In the genomic region with DNA sequence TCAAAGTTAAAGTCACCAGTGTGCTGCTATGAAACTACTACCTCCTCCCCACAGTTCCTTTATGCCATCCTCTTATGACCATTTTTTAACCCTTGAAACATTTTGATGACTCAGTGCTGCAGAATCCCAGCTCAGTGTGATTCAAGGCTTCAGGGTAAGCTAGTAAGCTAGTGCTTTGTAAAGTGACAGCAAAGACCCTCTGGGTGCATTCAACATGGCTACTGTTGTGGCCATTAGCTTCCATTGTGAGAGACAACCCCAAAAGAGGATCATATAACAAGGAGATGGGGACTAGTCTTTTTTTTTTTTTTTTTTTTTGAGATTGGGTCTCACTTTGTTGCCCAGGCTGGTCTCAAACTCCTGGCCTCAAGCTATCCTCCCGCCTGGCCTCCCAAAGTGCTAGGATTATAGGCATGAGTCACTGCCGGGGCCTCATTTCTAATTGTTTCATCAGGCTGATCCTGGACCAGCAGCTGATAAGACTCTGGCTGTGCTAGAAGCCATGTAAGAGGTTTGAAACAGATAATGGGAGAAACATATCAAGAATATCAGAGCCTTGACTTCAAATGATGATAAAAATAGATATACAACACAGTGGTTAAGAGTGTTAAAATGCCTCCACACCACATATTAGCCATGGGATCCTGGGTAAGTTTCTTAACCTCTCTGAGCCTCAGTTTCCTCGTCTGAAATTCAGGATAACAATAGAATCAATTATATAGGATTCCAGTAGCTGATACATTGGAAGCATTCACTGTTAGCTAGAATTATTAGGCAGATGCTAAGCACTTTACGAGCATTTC, we compare ENCODE assay signal across 2 cellular contexts.
TF ChIP-seq lines count a peak whose summit lies in the region.

No MANE protein-coding gene starts in this region.

TF ChIP-seq in HCT116, 20 proteins besides CTCF, POLR2A, EP300 and RAD21 (continued from another document):
- TF ChIP-seq, protein P1, sequence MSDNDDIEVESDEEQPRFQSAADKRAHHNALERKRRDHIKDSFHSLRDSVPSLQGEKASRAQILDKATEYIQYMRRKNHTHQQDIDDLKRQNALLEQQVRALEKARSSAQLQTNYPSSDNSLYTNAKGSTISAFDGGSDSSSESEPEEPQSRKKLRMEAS (IDR thresholded peaks at IDR 0.05), result 0 out of 2 replicates have a peak, but pooled peaks have one; percentile 14
- TF ChIP-seq, protein P2, sequence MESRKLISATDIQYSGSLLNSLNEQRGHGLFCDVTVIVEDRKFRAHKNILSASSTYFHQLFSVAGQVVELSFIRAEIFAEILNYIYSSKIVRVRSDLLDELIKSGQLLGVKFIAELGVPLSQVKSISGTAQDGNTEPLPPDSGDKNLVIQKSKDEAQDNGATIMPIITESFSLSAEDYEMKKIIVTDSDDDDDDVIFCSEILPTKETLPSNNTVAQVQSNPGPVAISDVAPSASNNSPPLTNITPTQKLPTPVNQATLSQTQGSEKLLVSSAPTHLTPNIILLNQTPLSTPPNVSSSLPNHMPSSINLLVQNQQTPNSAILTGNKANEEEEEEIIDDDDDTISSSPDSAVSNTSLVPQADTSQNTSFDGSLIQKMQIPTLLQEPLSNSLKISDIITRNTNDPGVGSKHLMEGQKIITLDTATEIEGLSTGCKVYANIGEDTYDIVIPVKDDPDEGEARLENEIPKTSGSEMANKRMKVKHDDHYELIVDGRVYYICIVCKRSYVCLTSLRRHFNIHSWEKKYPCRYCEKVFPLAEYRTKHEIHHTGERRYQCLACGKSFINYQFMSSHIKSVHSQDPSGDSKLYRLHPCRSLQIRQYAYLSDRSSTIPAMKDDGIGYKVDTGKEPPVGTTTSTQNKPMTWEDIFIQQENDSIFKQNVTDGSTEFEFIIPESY (IDR thresholded peaks at IDR 0.05; ENCODE audit: extremely low read depth, insufficient replicate concordance, low read length), result no peak
- TF ChIP-seq JUND (IDR thresholded peaks at IDR 0.05) (peak; percentile 74), CEBPB (IDR thresholded peaks at IDR 0.05; ENCODE audit: low read depth) (peak; percentile 95), EGR1 (IDR thresholded peaks at IDR 0.05; ENCODE audit: low read depth) (0 out of 2 replicates have a peak, but pooled peaks have one; percentile 13), CBX3 (IDR thresholded peaks at IDR 0.05; ENCODE audit: low read depth) (peak; percentile 77)

TF ChIP-seq in K562, 482 proteins besides CTCF, POLR2A, EP300 and RAD21 (continued from another document and continues in another):
- TF ChIP-seq, protein P3, sequence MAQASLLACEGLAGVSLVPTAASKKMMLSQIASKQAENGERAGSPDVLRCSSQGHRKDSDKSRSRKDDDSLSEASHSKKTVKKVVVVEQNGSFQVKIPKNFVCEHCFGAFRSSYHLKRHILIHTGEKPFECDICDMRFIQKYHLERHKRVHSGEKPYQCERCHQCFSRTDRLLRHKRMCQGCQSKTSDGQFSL (CRISPR knock-in tag; IDR thresholded peaks at IDR 0.05), result no peak
- TF ChIP-seq, protein P3 (tag; IDR thresholded peaks at IDR 0.05), result no peak
- peak; percentile 95 for TF ChIP-seq SOX6 (IDR thresholded peaks at IDR 0.05)
- TF ChIP-seq NBN (IDR thresholded peaks at IDR 0.05; ENCODE audit: low read depth), result peak; percentile 90
- peak; percentile 80; the same call in 1 of the 2 replicates for TF ChIP-seq MEF2D (tag; conservative IDR thresholded peaks at IDR 0.05; ENCODE audit: low read depth)
- peak; percentile 89 for TF ChIP-seq ZNF668 (CRISPR knock-in tag; IDR thresholded peaks at IDR 0.05)
- peak; percentile 42; the same call in 1 of the 2 replicates for TF ChIP-seq GABPA (tag; conservative IDR thresholded peaks at IDR 0.05; ENCODE audit: low read depth)
- TF ChIP-seq TBL1XR1 (IDR thresholded peaks at IDR 0.05; ENCODE audit: low read length in 2 of 2), result peak in 1 of 2 experiments; percentile 73; a peak in 2 of 4 replicates
- peak; percentile 27; the same call in 1 of the 2 replicates for TF ChIP-seq TAF7 (tag; IDR thresholded peaks at IDR 0.05)
- peak; percentile 39 for TF ChIP-seq ELF4 (CRISPR knock-in tag; IDR thresholded peaks at IDR 0.05)
- peak; percentile 70 for TF ChIP-seq POLR2H (tag; IDR thresholded peaks at IDR 0.05; ENCODE audit: low read depth)
- TF ChIP-seq ZNF780A (CRISPR knock-in tag; IDR thresholded peaks at IDR 0.05), result 0 out of 2 replicates have a peak, but pooled peaks have one; percentile 52
- TF ChIP-seq FOXJ3 (CRISPR knock-in tag; IDR thresholded peaks at IDR 0.05), result no peak
- TF ChIP-seq PHTF2 (CRISPR knock-in tag; IDR thresholded peaks at IDR 0.05), result 0 out of 2 replicates have a peak, but pooled peaks have one; percentile 73
- TF ChIP-seq ZNF561 (CRISPR knock-in tag; conservative IDR thresholded peaks at IDR 0.05), result 0 out of 2 replicates have a peak, but pooled peaks have one; percentile 8
- TF ChIP-seq NR4A1 (CRISPR knock-in tag; IDR thresholded peaks at IDR 0.05), result no peak
- peak; percentile 69; the same call in 1 of the 2 replicates for TF ChIP-seq NR4A1 (tag; IDR thresholded peaks at IDR 0.05)
- TF ChIP-seq, protein P4, sequence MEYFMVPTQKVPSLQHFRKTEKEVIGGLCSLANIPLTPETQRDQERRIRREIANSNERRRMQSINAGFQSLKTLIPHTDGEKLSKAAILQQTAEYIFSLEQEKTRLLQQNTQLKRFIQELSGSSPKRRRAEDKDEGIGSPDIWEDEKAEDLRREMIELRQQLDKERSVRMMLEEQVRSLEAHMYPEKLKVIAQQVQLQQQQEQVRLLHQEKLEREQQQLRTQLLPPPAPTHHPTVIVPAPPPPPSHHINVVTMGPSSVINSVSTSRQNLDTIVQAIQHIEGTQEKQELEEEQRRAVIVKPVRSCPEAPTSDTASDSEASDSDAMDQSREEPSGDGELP (CRISPR knock-in tag; IDR thresholded peaks at IDR 0.05; ENCODE audit: borderline replicate concordance), result peak; percentile 81
- TF ChIP-seq, protein P5, sequence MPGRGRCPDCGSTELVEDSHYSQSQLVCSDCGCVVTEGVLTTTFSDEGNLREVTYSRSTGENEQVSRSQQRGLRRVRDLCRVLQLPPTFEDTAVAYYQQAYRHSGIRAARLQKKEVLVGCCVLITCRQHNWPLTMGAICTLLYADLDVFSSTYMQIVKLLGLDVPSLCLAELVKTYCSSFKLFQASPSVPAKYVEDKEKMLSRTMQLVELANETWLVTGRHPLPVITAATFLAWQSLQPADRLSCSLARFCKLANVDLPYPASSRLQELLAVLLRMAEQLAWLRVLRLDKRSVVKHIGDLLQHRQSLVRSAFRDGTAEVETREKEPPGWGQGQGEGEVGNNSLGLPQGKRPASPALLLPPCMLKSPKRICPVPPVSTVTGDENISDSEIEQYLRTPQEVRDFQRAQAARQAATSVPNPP (IDR thresholded peaks at IDR 0.05; ENCODE audit: borderline replicate concordance, insufficient read depth, insufficient read length), result no peak
- peak; percentile 49; the same call in 1 of the 2 replicates for TF ChIP-seq HLTF (IDR thresholded peaks at IDR 0.05)
- TF ChIP-seq FOSL1 (tag; conservative IDR thresholded peaks at IDR 0.05), result peak; percentile 100
- peak; percentile 97 for TF ChIP-seq JUN (IDR thresholded peaks at IDR 0.05; ENCODE audit: borderline replicate concordance, low read depth, low read length)
- TF ChIP-seq JUN (CRISPR knock-in tag; IDR thresholded peaks at IDR 0.05; ENCODE audit: borderline replicate concordance), result peak; percentile 96
- peak; percentile 84 for TF ChIP-seq SMARCC2 (IDR thresholded peaks at IDR 0.05; ENCODE audit: low read depth)
- TF ChIP-seq NFE2 (IDR thresholded peaks at IDR 0.05; ENCODE audit: low read depth), result peak; percentile 58; the same call in 1 of the 2 replicates
- peak; percentile 62 for TF ChIP-seq CBFA2T2 (conservative IDR thresholded peaks at IDR 0.05)
- TF ChIP-seq DPF2 (IDR thresholded peaks at IDR 0.05), result peak; percentile 97
- peak; percentile 84; the same call in 1 of the 2 replicates for TF ChIP-seq DMBX1 (CRISPR knock-in tag; IDR thresholded peaks at IDR 0.05; ENCODE audit: borderline replicate concordance)
- 0 out of 2 replicates have a peak, but pooled peaks have one; percentile 54 for TF ChIP-seq DNMT1 (IDR thresholded peaks at IDR 0.05)
- TF ChIP-seq RBM25 (IDR thresholded peaks at IDR 0.05; ENCODE audit: low read depth, low read length, severe bottlenecking), result peak; percentile 11
- TF ChIP-seq CBX1 (IDR thresholded peaks at IDR 0.05; ENCODE audit: low read depth), result 0 out of 2 replicates have a peak, but pooled peaks have one; percentile 53
- TF ChIP-seq ZNF644 (tag; IDR thresholded peaks at IDR 0.05; ENCODE audit: low read depth), result peak; percentile 87
- TF ChIP-seq, protein P6, sequence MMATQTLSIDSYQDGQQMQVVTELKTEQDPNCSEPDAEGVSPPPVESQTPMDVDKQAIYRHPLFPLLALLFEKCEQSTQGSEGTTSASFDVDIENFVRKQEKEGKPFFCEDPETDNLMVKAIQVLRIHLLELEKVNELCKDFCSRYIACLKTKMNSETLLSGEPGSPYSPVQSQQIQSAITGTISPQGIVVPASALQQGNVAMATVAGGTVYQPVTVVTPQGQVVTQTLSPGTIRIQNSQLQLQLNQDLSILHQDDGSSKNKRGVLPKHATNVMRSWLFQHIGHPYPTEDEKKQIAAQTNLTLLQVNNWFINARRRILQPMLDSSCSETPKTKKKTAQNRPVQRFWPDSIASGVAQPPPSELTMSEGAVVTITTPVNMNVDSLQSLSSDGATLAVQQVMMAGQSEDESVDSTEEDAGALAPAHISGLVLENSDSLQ (IDR thresholded peaks at IDR 0.05), result peak; percentile 9; the same call in 1 of the 2 replicates
- peak; percentile 74; the same call in 1 of the 2 replicates for TF ChIP-seq TARDBP (IDR thresholded peaks at IDR 0.05)
- TF ChIP-seq OTX1 (CRISPR knock-in tag; IDR thresholded peaks at IDR 0.05), result 0 out of 2 replicates have a peak, but pooled peaks have one; percentile 24
- peak; percentile 74 for TF ChIP-seq DACH1 (IDR thresholded peaks at IDR 0.05; ENCODE audit: partially characterized antibody)
- TF ChIP-seq PML (IDR thresholded peaks at IDR 0.05; ENCODE audit: low read length), result peak; percentile 67; the same call in 1 of the 2 replicates
- TF ChIP-seq KAT2B (IDR thresholded peaks at IDR 0.05; ENCODE audit: low read depth, low read length), result no peak
- peak in 1 of 2 experiments; percentile 14; a peak in 2 of 4 replicates for TF ChIP-seq MAZ (CRISPR knock-in tag; conservative IDR thresholded peaks at IDR 0.05 in 1 of 2, IDR thresholded peaks at IDR 0.05 in 1 of 2)
- peak; percentile 78 for TF ChIP-seq ZNF239 (CRISPR knock-in tag; IDR thresholded peaks at IDR 0.05)
- TF ChIP-seq ZKSCAN8 (CRISPR knock-in tag; IDR thresholded peaks at IDR 0.05), result peak; percentile 50; the same call in 1 of the 2 replicates
- TF ChIP-seq, protein P7, sequence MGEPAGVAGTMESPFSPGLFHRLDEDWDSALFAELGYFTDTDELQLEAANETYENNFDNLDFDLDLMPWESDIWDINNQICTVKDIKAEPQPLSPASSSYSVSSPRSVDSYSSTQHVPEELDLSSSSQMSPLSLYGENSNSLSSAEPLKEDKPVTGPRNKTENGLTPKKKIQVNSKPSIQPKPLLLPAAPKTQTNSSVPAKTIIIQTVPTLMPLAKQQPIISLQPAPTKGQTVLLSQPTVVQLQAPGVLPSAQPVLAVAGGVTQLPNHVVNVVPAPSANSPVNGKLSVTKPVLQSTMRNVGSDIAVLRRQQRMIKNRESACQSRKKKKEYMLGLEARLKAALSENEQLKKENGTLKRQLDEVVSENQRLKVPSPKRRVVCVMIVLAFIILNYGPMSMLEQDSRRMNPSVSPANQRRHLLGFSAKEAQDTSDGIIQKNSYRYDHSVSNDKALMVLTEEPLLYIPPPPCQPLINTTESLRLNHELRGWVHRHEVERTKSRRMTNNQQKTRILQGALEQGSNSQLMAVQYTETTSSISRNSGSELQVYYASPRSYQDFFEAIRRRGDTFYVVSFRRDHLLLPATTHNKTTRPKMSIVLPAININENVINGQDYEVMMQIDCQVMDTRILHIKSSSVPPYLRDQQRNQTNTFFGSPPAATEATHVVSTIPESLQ (CRISPR knock-in tag; IDR thresholded peaks at IDR 0.05), result no peak
- peak; percentile 56 for TF ChIP-seq TAF9B (IDR thresholded peaks at IDR 0.05; ENCODE audit: partially characterized antibody)
- 0 out of 2 replicates have a peak, but pooled peaks have one; percentile 9 for TF ChIP-seq SP1 (CRISPR knock-in tag; IDR thresholded peaks at IDR 0.05)
- TF ChIP-seq EZH2 (IDR thresholded peaks at IDR 0.05; ENCODE audit: borderline replicate concordance, low read depth, low read length), result no peak
- peak; percentile 92 for TF ChIP-seq ARID1B (IDR thresholded peaks at IDR 0.05)
- TF ChIP-seq ZNF197 (CRISPR knock-in tag; IDR thresholded peaks at IDR 0.05; ENCODE audit: low read depth), result peak; percentile 91
- TF ChIP-seq, protein P8, sequence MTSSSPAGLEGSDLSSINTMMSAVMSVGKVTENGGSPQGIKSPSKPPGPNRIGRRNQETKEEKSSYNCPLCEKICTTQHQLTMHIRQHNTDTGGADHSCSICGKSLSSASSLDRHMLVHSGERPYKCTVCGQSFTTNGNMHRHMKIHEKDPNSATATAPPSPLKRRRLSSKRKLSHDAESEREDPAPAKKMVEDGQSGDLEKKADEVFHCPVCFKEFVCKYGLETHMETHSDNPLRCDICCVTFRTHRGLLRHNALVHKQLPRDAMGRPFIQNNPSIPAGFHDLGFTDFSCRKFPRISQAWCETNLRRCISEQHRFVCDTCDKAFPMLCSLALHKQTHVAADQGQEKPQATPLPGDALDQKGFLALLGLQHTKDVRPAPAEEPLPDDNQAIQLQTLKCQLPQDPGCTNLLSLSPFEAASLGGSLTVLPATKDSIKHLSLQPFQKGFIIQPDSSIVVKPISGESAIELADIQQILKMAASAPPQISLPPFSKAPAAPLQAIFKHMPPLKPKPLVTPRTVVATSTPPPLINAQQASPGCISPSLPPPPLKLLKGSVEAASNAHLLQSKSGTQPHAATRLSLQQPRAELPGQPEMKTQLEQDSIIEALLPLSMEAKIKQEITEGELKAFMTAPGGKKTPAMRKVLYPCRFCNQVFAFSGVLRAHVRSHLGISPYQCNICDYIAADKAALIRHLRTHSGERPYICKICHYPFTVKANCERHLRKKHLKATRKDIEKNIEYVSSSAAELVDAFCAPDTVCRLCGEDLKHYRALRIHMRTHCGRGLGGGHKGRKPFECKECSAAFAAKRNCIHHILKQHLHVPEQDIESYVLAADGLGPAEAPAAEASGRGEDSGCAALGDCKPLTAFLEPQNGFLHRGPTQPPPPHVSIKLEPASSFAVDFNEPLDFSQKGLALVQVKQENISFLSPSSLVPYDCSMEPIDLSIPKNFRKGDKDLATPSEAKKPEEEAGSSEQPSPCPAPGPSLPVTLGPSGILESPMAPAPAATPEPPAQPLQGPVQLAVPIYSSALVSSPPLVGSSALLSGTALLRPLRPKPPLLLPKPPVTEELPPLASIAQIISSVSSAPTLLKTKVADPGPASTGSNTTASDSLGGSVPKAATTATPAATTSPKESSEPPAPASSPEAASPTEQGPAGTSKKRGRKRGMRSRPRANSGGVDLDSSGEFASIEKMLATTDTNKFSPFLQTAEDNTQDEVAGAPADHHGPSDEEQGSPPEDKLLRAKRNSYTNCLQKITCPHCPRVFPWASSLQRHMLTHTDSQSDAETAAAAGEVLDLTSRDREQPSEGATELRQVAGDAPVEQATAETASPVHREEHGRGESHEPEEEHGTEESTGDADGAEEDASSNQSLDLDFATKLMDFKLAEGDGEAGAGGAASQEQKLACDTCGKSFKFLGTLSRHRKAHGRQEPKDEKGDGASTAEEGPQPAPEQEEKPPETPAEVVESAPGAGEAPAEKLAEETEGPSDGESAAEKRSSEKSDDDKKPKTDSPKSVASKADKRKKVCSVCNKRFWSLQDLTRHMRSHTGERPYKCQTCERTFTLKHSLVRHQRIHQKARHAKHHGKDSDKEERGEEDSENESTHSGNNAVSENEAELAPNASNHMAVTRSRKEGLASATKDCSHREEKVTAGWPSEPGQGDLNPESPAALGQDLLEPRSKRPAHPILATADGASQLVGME (CRISPR knock-in tag; IDR thresholded peaks at IDR 0.05), result 0 out of 2 replicates have a peak, but pooled peaks have one; percentile 6
